ENCODE assay signal across 19 cellular contexts in the genomic region with DNA sequence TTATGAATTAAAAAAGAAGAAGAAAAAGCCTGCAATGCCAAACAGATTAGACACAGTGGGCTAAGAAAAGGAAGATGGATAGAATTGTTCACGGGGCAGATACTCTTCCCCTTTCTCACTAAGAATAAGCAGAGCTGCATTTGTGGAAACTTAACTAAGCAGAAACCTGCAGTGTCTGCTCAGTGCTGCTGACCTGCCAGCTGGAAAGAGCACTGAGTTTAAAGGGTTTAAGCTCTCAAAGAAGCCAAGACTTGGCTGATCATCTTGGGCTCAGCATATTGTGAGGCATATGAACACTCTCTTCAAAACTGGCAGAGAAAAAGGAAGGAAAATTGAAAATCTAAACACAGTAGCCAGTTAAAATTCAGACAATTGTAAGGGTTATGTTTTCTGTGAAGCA.
DNase-seq lines count a peak whose midpoint lies in the region; TF ChIP-seq lines count a peak whose summit lies in the region.
"Had no signal": no experiment of that assay in that cellular context is flagged by ENCODE, and none has a peak within 500 bp of the region (broad histone marks: within the 10 kb centered on the region; RNA-seq: fewer than 3 reads in every experiment).

No MANE protein-coding gene starts in this region.

- H3K79me2 ChIP-seq in PC-9 (ENCODE audit: low read depth) (no peaks in the 10 kb centered on the region), hepatocyte (no peaks in the 10 kb centered on the region), OCI-LY7 (ENCODE audit: insufficient read depth, low read depth, low read length) (no peaks in the 10 kb centered on the region)

- H3F3A ChIP-seq in PC-9 (ENCODE audit: insufficient read depth, low read depth) = no peaks in the 10 kb centered on the region

- H3K36me3 ChIP-seq in PC-9 (ENCODE audit: low read depth) (no peaks in the 10 kb centered on the region), hepatocyte (replicated peaks; ENCODE audit: insufficient read depth, low read depth) (no peaks in the 10 kb centered on the region), OCI-LY7 (ENCODE audit: insufficient read depth, low read length) (no peaks in the 10 kb centered on the region)
- H3K36me3 ChIP-seq: BLaER1, gastrocnemius medialis had no signal

- POLR2A ChIA-PET in PC-9 (lab: Charles Lee; ENCODE audit: unreplicated experiment) (no interaction called here), OCI-LY7 (lab: Charles Lee) (interaction anchor here (0.7 kb wide), 1 partner anchor 32 kb away, joined by 3 read pairs; no protein-coding TSS in a partner anchor)

- BruUV-seq in PC-9 (replicated peaks; lab: Mats Ljungman, UMichigan) = no TSS peak
- BruUV-seq in OCI-LY7 (replicated peaks; lab: Mats Ljungman, UMichigan) = no TSS peak

- H2AFZ ChIP-seq in PC-9 (peak overlapping the region; percentile 64; the same call in 1 of the 2 replicates), hepatocyte (peak overlapping the region; percentile 5), OCI-LY7 (ENCODE audit: low read length) (no peak overlapping the region)

- CTCF ChIA-PET in PC-9 (lab: Charles Lee) (no interaction called here), OCI-LY7 (lab: Charles Lee; ENCODE audit: unreplicated experiment) (no interaction called here)

- no peaks in the 10 kb centered on the region for H3K9me3 ChIP-seq in PC-9 (ENCODE audit: insufficient read depth, low read depth)
- H3K9me3 ChIP-seq in hepatocyte (ENCODE audit: low read depth) = no peaks in the 10 kb centered on the region
- no peaks in the 10 kb centered on the region for H3K9me3 ChIP-seq in OCI-LY7 (ENCODE audit: low read length)
- H3K9me3 ChIP-seq: BLaER1, gastrocnemius medialis had no signal

- no peaks in the 10 kb centered on the region for H4K20me1 ChIP-seq in PC-9 (ENCODE audit: insufficient read depth)
- H4K20me1 ChIP-seq in hepatocyte (ENCODE audit: insufficient read depth, poor library complexity, severe bottlenecking) = no peaks in the 10 kb centered on the region
- H4K20me1 ChIP-seq in OCI-LY7 (ENCODE audit: insufficient read depth, low read length) = no peaks in the 10 kb centered on the region
- H4K20me1 ChIP-seq: BLaER1 had no signal

- H3K9me2 ChIP-seq in PC-9 (ENCODE audit: insufficient read depth) (no peaks in the 10 kb centered on the region), hepatocyte (replicated peaks; ENCODE audit: insufficient read depth) (no peaks in the 10 kb centered on the region), OCI-LY7 (ENCODE audit: insufficient read depth, low read length) (no peaks in the 10 kb centered on the region)

- 35% methylated on average over 1 of the region's 1 CpG for WGBS in hepatocyte (ENCODE audit: low lambda C conversion rate, missing lambda C conversion rate)

- intact Hi-C loops in PC-9 (cut with micrococcal nuclease; ENCODE audit: unreplicated experiment) (no loop called here), OCI-LY7 (cut with micrococcal nuclease; ENCODE audit: unreplicated experiment) (no loop called here)

- H3K4me3 ChIP-seq in PC-9 (no peak overlapping the region), hepatocyte (no peak overlapping the region), OCI-LY7 (ENCODE audit: low read depth, low read length, poor library complexity, severe bottlenecking) (no peak overlapping the region)
- H3K4me3 ChIP-seq: BLaER1, gastrocnemius medialis, K562 had no signal

- peak overlapping the region; percentile 54 for H3K4me2 ChIP-seq in PC-9
- no peak overlapping the region for H3K4me2 ChIP-seq in hepatocyte
- no peak overlapping the region for H3K4me2 ChIP-seq in OCI-LY7 (ENCODE audit: low read length)
- H3K4me2 ChIP-seq: BLaER1 had no signal

- peaks cover 18% of the 10 kb centered on the region; the same call in 1 of the 2 replicates for H3K4me1 ChIP-seq in PC-9 (replicated peaks; ENCODE audit: insufficient read depth)
- H3K4me1 ChIP-seq in hepatocyte (ENCODE audit: insufficient read depth) = peaks cover 3% of the 10 kb centered on the region
- H3K4me1 ChIP-seq in OCI-LY7 (ENCODE audit: insufficient read depth, low read length, poor library complexity, severe bottlenecking) = no peaks in the 10 kb centered on the region
- H3K4me1 ChIP-seq: BLaER1, gastrocnemius medialis had no signal

- no peak overlapping the region for H3K27ac ChIP-seq in PC-9
- H3K27ac ChIP-seq in hepatocyte = no peak overlapping the region
- no peak overlapping the region for H3K27ac ChIP-seq in OCI-LY7 (ENCODE audit: low read depth, low read length, poor library complexity, severe bottlenecking)
- H3K27ac ChIP-seq: 22Rv1, BLaER1, gastrocnemius medialis had no signal

- no peak for TF ChIP-seq CTCF in PC-9 (conservative IDR thresholded peaks at IDR 0.05)
- TF ChIP-seq CTCF in hepatocyte (IDR thresholded peaks at IDR 0.05; ENCODE audit: poor library complexity) = no peak
- TF ChIP-seq CTCF in OCI-LY7 (conservative IDR thresholded peaks at IDR 0.05; ENCODE audit: low read length) = no peak

- DNase-seq in DMS53 (lab: John Stamatoyannopoulos, UW) = peak; percentile 8
- DNase-seq in DMS53 treated with DMSO at 0.1 percent for 48 hours (lab: John Stamatoyannopoulos, UW; ENCODE audit: unreplicated experiment) = no peak
- no peak for DNase-seq in PC-9
- peak; percentile 7 for DNase-seq in hepatocyte (ENCODE audit: low spot score)
- DNase-seq in retina = peak; percentile 6
- DNase-seq in NK-92 treated with Interleukin-12 subunit alpha and Interleukin-12 subunit beta, amount 100 ng/mL, for 24 hours (lab: John Stamatoyannopoulos, UW) = no peak
- no peak for DNase-seq in OCI-LY7 (ENCODE audit: low spot score)
- DNase-seq in NCI-H1048 (lab: John Stamatoyannopoulos, UW) = no peak
- DNase-seq: activated CD4-positive, alpha-beta T cell treated with anti-CD3 and anti-CD28 coated beads for 48 hours; activated naive CD4-positive, alpha-beta T cell treated with anti-CD3 and anti-CD28 coated beads, Interleukin-2, amount 10 ng/mL, durations not matched to agents 7 days and 5 days; gastrocnemius medialis; GF-D8; NCI-H1092; NCI-H2171 treated with DMSO at 0.1 percent for 48 hours; posterior cingulate gyrus; trophoblast cell had no signal

- H3K27me3 ChIP-seq in PC-9 (ENCODE audit: insufficient read depth, low read depth) = no peaks in the 10 kb centered on the region
- no peaks in the 10 kb centered on the region for H3K27me3 ChIP-seq in hepatocyte
- H3K27me3 ChIP-seq: BLaER1, gastrocnemius medialis had no signal

Comparison
In these comparisons a context has a peak if more than half of its experiments do, and no peak if none do; other contexts are left out.
1. DNase-seq: peak in DMS53 (single experiment), hepatocyte (single experiment) and retina (single experiment); none in DMS53 treated with DMSO at 0.1 percent for 48 hours (single experiment), PC-9 (0 of 2), NK-92 treated with Interleukin-12 subunit alpha and Interleukin-12 subunit beta, amount 100 ng/mL, for 24 hours (single experiment), OCI-LY7 (single experiment) and NCI-H1048 (single experiment).